9 cellular contexts compared by ENCODE assay signal in genomic region chr14:44960146-44960545, GRCh38. TPM values are rescaled to one million over a fixed set of nuclear protein-coding genes. Genes with fewer than 3 reads are reported as not detected.
DNase-seq lines count a peak whose midpoint lies in the region; ATAC-seq and TF ChIP-seq lines count a peak whose summit lies in the region.
"Had no signal": no experiment of that assay in that cellular context is flagged by ENCODE, and none has a peak within 500 bp of the region (broad histone marks: within the 10 kb centered on the region; RNA-seq: fewer than 3 reads in every experiment).

No MANE protein-coding gene starts in this region.

- H3K9me3 ChIP-seq in tibial artery: no peaks in the 10 kb centered on the region

- peak overlapping the region; percentile 35 for H3K27ac Mint-ChIP-seq in activated naive CD8-positive, alpha-beta T cell
- H3K27ac Mint-ChIP-seq in activated naive CD8-positive, alpha-beta T cell treated with anti-CD3 and anti-CD28 coated beads, Interleukin-2, amount 50 U/mL, for 24 hours: no peak overlapping the region
- H3K27ac Mint-ChIP-seq in T-cell: peak overlapping the region; percentile 52 to 55

- no peak for DNase-seq in activated naive CD8-positive, alpha-beta T cell treated with anti-CD3 and anti-CD28 coated beads, Interleukin-2, amount 50 U/mL, for 24 hours
- DNase-seq in T-cell (no peak), tibial artery (no peak), ecto neural progenitor cell (ENCODE audit: low spot score) (no peak), GF-D8 (lab: John Stamatoyannopoulos, UW) (no peak)
- DNase-seq in stimulated activated CD4-positive, alpha-beta T cell treated with anti-CD3 and anti-CD28 coated beads, Interleukin-12 subunit alpha, Interleukin-12 subunit beta, amount 100 ng/mL, for 4 hours: no peak
- DNase-seq: GDM1 had no signal

- peaks cover 50% of the 10 kb centered on the region for H3K4me1 Mint-ChIP-seq in activated naive CD8-positive, alpha-beta T cell (ENCODE audit: low read depth)
- H3K4me1 Mint-ChIP-seq in activated naive CD8-positive, alpha-beta T cell treated with anti-CD3 and anti-CD28 coated beads, Interleukin-2, amount 50 U/mL, for 24 hours: peaks cover 65% of the 10 kb centered on the region
- H3K4me1 Mint-ChIP-seq in T-cell: peaks cover 47 to 67% (median 65%) of the 10 kb centered on the region in 3 donors

- H3K4me3 Mint-ChIP-seq in activated naive CD8-positive, alpha-beta T cell: no peak overlapping the region
- H3K4me3 Mint-ChIP-seq in activated naive CD8-positive, alpha-beta T cell treated with anti-CD3 and anti-CD28 coated beads, Interleukin-2, amount 50 U/mL, for 24 hours: no peak overlapping the region
- H3K4me3 Mint-ChIP-seq in T-cell: no peak overlapping the region

- peak overlapping the region; percentile 80 to 83 for H3K27ac ChIP-seq in tibial artery

- H3K9me3 Mint-ChIP-seq in activated naive CD8-positive, alpha-beta T cell (ENCODE audit: low read depth): peaks cover 13% of the 10 kb centered on the region
- H3K9me3 Mint-ChIP-seq in activated naive CD8-positive, alpha-beta T cell treated with anti-CD3 and anti-CD28 coated beads, Interleukin-2, amount 50 U/mL, for 24 hours: peaks cover 19% of the 10 kb centered on the region
- H3K9me3 Mint-ChIP-seq in T-cell: peaks cover 4 to 13% (median 8%) of the 10 kb centered on the region in 3 donors

- H3K4me1 ChIP-seq in tibial artery: peaks cover 0 to 54% (median 25%) of the 10 kb centered on the region in 4 donors

- H3K36me3 Mint-ChIP-seq in activated naive CD8-positive, alpha-beta T cell: peaks cover 19% of the 10 kb centered on the region
- peaks cover 21% of the 10 kb centered on the region for H3K36me3 Mint-ChIP-seq in activated naive CD8-positive, alpha-beta T cell treated with anti-CD3 and anti-CD28 coated beads, Interleukin-2, amount 50 U/mL, for 24 hours (ENCODE audit: low read depth)
- H3K36me3 Mint-ChIP-seq in T-cell: peaks cover 13% of the 10 kb centered on the region

- no peaks in the 10 kb centered on the region for H3K27me3 Mint-ChIP-seq in activated naive CD8-positive, alpha-beta T cell
- no peaks in the 10 kb centered on the region for H3K27me3 Mint-ChIP-seq in activated naive CD8-positive, alpha-beta T cell treated with anti-CD3 and anti-CD28 coated beads, Interleukin-2, amount 50 U/mL, for 24 hours
- no peaks in the 10 kb centered on the region for H3K27me3 Mint-ChIP-seq in T-cell

- H3K4me3 ChIP-seq in iPS-11a (ENCODE audit: low read depth, low read length) (peak overlapping the region; percentile 88), tibial artery (peak overlapping the region; percentile 76 to 79)

- TF ChIP-seq CTCF in tibial artery (IDR thresholded peaks at IDR 0.05): no peak

- CTCF ChIA-PET in T-cell (lab: Charles Lee): interaction anchor here in 1 of 2 donors (0.7 kb wide), 1 partner anchor 303 kb away, joined by 4 read pairs; no protein-coding TSS in a partner anchor

- POLR2A ChIA-PET in T-cell (lab: Charles Lee): interaction anchor here in 1 of 2 donors (0.7 kb wide), 1 partner anchor 10 kb away, joined by 5 read pairs; no protein-coding TSS in a partner anchor

- intact Hi-C loops in tibial artery (cut with DNase I; ENCODE audit: low total_unique reads): loop anchor here (5.0 kb wide), 2 partner anchors 63 to 122 kb away; partner anchors contain the start of gene PRPF39

- no peak for ATAC-seq in activated naive CD8-positive, alpha-beta T cell treated with anti-CD3 and anti-CD28 coated beads, Interleukin-2, amount 50 U/mL, for 24 hours
- ATAC-seq in T-cell (replicated peaks in 1 of 4): no peak

- H3K36me3 ChIP-seq in tibial artery: no peaks in the 10 kb centered on the region

- no peaks in the 10 kb centered on the region for H3K27me3 ChIP-seq in tibial artery

RNA-seq across cellular contexts. Expression of gene KLHL28, which starts 1.6 kb away (rescaled TPM):
- 10 to 100 TPM; 28.0 to 47.9 (median 35.0) TPM for total RNA-seq in T-cell

RNA-seq across cellular contexts. Expression of gene TOGARAM1, which starts 1.8 kb away (rescaled TPM):
- 10 to 100 TPM; 10.9 to 17.1 (median 11.1) TPM for total RNA-seq in T-cell
